8 cellular contexts compared by ENCODE assay signal in genomic region chr7:77415822-77416620, GRCh38. TPM values are rescaled to one million over a fixed set of nuclear protein-coding genes. Genes with fewer than 3 reads are reported as not detected.
DNase-seq lines count a peak whose midpoint lies in the region; ATAC-seq, FAIRE-seq and TF ChIP-seq lines count a peak whose summit lies in the region.

TSS of gene GSAP (minus strand) at chr7:77416349. CDS start at chr7:77416321, 28 bp downstream.

- no peaks in the 10 kb centered on the region for H3K9me3 ChIP-seq in OCI-LY3 (ENCODE audit: insufficient read depth, low read length)
- H3K9me3 ChIP-seq in neutrophil: no peaks in the 10 kb centered on the region

- no peaks in the 10 kb centered on the region for H4K20me1 ChIP-seq in OCI-LY3 (ENCODE audit: insufficient read depth, low read length)

- no peaks in the 10 kb centered on the region for H3K79me2 ChIP-seq in OCI-LY3 (ENCODE audit: low read length)

- peaks cover 19% of the 10 kb centered on the region for H3K27me3 ChIP-seq in OCI-LY3 (ENCODE audit: low read depth, low read length)
- H3K27me3 ChIP-seq in neutrophil: no peaks in the 10 kb centered on the region

- H3K27ac ChIP-seq in OCI-LY3 (ENCODE audit: low read length): peak within 1 kb of the TSS; percentile 48
- H3K27ac ChIP-seq in neutrophil: peak within 1 kb of the TSS; percentile 91

- TF ChIP-seq CTCF in OCI-LY3 (IDR thresholded peaks at IDR 0.05; ENCODE audit: low read depth, low read length): no peak
- peak; percentile 40 for TF ChIP-seq CTCF in neutrophil (IDR thresholded peaks at IDR 0.05)

- FAIRE-seq in frontal cortex (lab: Jason Lieb, UNC): no peak
- peak; percentile 30 for FAIRE-seq in urothelium cell line (lab: Jason Lieb, UNC)

- H3K4me1 ChIP-seq in OCI-LY3 (ENCODE audit: low read length) (peaks cover 37% of the 10 kb centered on the region), neutrophil (ENCODE audit: control insufficient read depth in 1 of 2, insufficient read depth in 1 of 2, low read depth in 1 of 2, low read length in 1 of 2) (peaks cover 55 to 58% of the 10 kb centered on the region in 2 experiments)

- H3K36me3 ChIP-seq in OCI-LY3 (replicated peaks; ENCODE audit: low read depth, low read length): no peaks in the 10 kb centered on the region
- H3K36me3 ChIP-seq in neutrophil: no peaks in the 10 kb centered on the region

- DNase-seq in A172 (ENCODE audit: low spot score) (peak; percentile 19), activated gamma-delta T cell (lab: John Stamatoyannopoulos, UW) (peak; percentile 44), frontal cortex (ENCODE audit: low spot score in 2 of 2) (peak; percentile 77 to 78), urothelium cell line (ENCODE audit: low spot score) (peak; percentile 84)

- H3K4me3 ChIP-seq in OCI-LY3 (ENCODE audit: low read length) (peak within 1 kb of the TSS; percentile 89), neutrophil (ENCODE audit: low read depth in 1 of 2, low read length in 1 of 2) (peak within 1 kb of the TSS; percentile 84 to 92)

- H3K9ac ChIP-seq in OCI-LY3 (ENCODE audit: low read length): peak within 1 kb of the TSS; percentile 83

- H3K4me2 ChIP-seq in OCI-LY3 (ENCODE audit: low read length): peak within 1 kb of the TSS; percentile 92

- ATAC-seq in GM18511 (IDR thresholded peaks at IDR 0.05; ENCODE audit: unreplicated experiment): peak; percentile 70
- ATAC-seq in HG03045 (IDR thresholded peaks at IDR 0.05; ENCODE audit: unreplicated experiment): peak; percentile 65

- peak within 1 kb of the TSS; percentile 92 for H2AFZ ChIP-seq in OCI-LY3 (ENCODE audit: low read depth, low read length)

RNA-seq across cellular contexts. Expression of gene GSAP, which starts in this region (rescaled TPM):
- total RNA-seq in A172 (2014; rRNA removed; shearing (Covaris generic)): 9.6 and 13.7 TPM in 2 replicates
- total RNA-seq in frontal cortex: 9.0 TPM

Comparison
In these comparisons a context has a peak if more than half of its experiments do, and no peak if none do; other contexts are left out.
1. Peak in every context shown above with its lines: DNase-seq, ATAC-seq, H3K4me3 ChIP-seq and H3K27ac ChIP-seq.
2. DNase-seq: peak in every context shown above with its lines; median percentile 84 in urothelium cell line; 78 in frontal cortex; 44 in activated gamma-delta T cell; 19 in A172.